Comparison of ENCODE assay signal across 13 cellular contexts in the genomic region with DNA sequence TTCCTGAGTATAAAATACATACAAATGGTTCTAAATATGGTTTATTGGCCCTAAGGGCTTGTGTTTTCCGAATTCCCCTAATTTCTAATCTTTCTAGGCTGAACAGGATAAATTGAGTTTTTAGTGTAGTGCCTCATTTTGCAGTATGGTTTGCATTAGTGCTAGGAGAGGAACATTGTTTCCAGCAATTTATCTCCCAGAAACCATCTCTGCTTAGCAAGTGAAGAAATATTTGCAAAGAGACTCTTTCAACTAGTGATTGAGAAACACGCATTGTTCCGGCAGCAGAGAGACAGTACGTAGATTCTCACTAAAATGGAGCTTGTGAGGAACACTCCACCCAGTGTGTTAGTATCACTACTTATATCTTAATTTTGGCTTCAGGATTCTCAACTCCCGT.
DNase-seq lines count a peak whose midpoint lies in the region; ATAC-seq and TF ChIP-seq lines count a peak whose summit lies in the region.
"Had no signal": no experiment of that assay in that cellular context is flagged by ENCODE, and none has a peak within 500 bp of the region (broad histone marks: within the 10 kb centered on the region; RNA-seq: fewer than 3 reads in every experiment).

No MANE protein-coding gene starts in this region.

- peak in 3 of 4 donors; percentile 8 to 36 (median 23) for ATAC-seq in right lobe of liver
- ATAC-seq in HG03196 (IDR thresholded peaks at IDR 0.05; ENCODE audit: unreplicated experiment) = no peak
- ATAC-seq: foreskin keratinocyte had no signal

- DNase-seq in NOMO-1 treated with dmso at 0.1 percent for 144 hours (lab: John Stamatoyannopoulos, UW; ENCODE audit: unreplicated experiment) (peak; percentile 25), fibroblast of lung (ENCODE audit: low read depth in 2 of 2) (peak; percentile 47 to 55), right lobe of liver (no peak), uterus (no peak), SIG-M5 treated with dmso at 0.1 percent for 504 hours (lab: John Stamatoyannopoulos, UW; ENCODE audit: unreplicated experiment) (no peak), dorsolateral prefrontal cortex (no peak)
- DNase-seq: activated B cell treated with CpG ODN at 0.5 μM for 24 hours; activated naive CD4-positive, alpha-beta T cell treated with anti-CD3 and anti-CD28 coated beads, Interleukin-2, amount 50 U/mL, for 16 hours; foreskin keratinocyte; immature natural killer cell; NCI-H1048; stomach had no signal

- no peaks in the 10 kb centered on the region for H4K20me1 ChIP-seq in fibroblast of lung (ENCODE audit: control insufficient read depth, extremely low read depth, insufficient read depth, low read length)

- H3K4me1 ChIP-seq in fibroblast of lung (ENCODE audit: control insufficient read depth, extremely low read depth, insufficient read depth, low read length) (peaks cover 2% of the 10 kb centered on the region), right lobe of liver (peaks cover 0 to 5% (median 0%) of the 10 kb centered on the region in 4 donors), uterus (peaks cover 0 to 9% of the 10 kb centered on the region in 2 donors)

- no peaks in the 10 kb centered on the region for H3K36me3 ChIP-seq in fibroblast of lung (ENCODE audit: control insufficient read depth, insufficient read depth, low read length)
- no peaks in the 10 kb centered on the region for H3K36me3 ChIP-seq in right lobe of liver
- H3K36me3 ChIP-seq in uterus = no peaks in the 10 kb centered on the region
- H3K36me3 ChIP-seq: stomach had no signal

- H3K4me2 ChIP-seq in fibroblast of lung (ENCODE audit: extremely low read depth, insufficient read depth, low read length) = no peak overlapping the region

- H3K4me3 ChIP-seq in fibroblast of lung (replicated peaks in 1 of 4; ENCODE audit: control extremely low read depth in 1 of 4, insufficient read depth in 1 of 4, low read depth in 3 of 4, low read length in 4 of 4) = no peak overlapping the region
- no peak overlapping the region for H3K4me3 ChIP-seq in right lobe of liver
- H3K4me3 ChIP-seq in uterus = no peak overlapping the region
- H3K4me3 ChIP-seq in dorsolateral prefrontal cortex = no peak overlapping the region
- H3K4me3 ChIP-seq: stomach had no signal

- no peak for TF ChIP-seq CTCF in fibroblast of lung (conservative IDR thresholded peaks at IDR 0.05 in 1 of 2, IDR thresholded peaks at IDR 0.05 in 1 of 2; ENCODE audit: low read depth in 1 of 2, low read length in 2 of 2)
- TF ChIP-seq CTCF in right lobe of liver (IDR thresholded peaks at IDR 0.05) = no peak
- TF ChIP-seq CTCF in uterus (IDR thresholded peaks at IDR 0.05) = no peak
- no peak for TF ChIP-seq CTCF in dorsolateral prefrontal cortex (IDR thresholded peaks at IDR 0.05 in 54 of 56, conservative IDR thresholded peaks at IDR 0.05 in 2 of 56; ENCODE audit: low read depth in 1 of 56, partially characterized antibody in 56 of 56)

- intact Hi-C loops in right lobe of liver (cut with DNase I) (no loop called here), uterus (cut with DNase I; ENCODE audit: low total_unique reads) (no loop called here), dorsolateral prefrontal cortex (cut with DNase I) (no loop called here)

- H3K27ac ChIP-seq in fibroblast of lung (ENCODE audit: insufficient read depth, low read length) = no peak overlapping the region
- peak overlapping the region; percentile 16 to 49 (median 19) for H3K27ac ChIP-seq in right lobe of liver
- peak overlapping the region; percentile 31 to 72 for H3K27ac ChIP-seq in uterus
- H3K27ac ChIP-seq in dorsolateral prefrontal cortex = peak overlapping the region in 2 of 59 donors; percentile 19 to 46
- H3K27ac ChIP-seq: foreskin keratinocyte had no signal

- H3K9ac ChIP-seq in fibroblast of lung (ENCODE audit: insufficient read depth, low read length) = no peak overlapping the region

- WGBS in right lobe of liver (ENCODE audit: insufficient coverage, low coverage, low lambda C conversion rate, missing lambda C conversion rate) = 37% methylated on average over 5 of the region's 5 CpGs

- H2AFZ ChIP-seq in fibroblast of lung (ENCODE audit: low read length) = no peak overlapping the region

- H3K27me3 ChIP-seq in fibroblast of lung (ENCODE audit: control insufficient read depth, insufficient read depth, low read length) (no peaks in the 10 kb centered on the region), right lobe of liver (no peaks in the 10 kb centered on the region), uterus (no peaks in the 10 kb centered on the region), dorsolateral prefrontal cortex (no peaks in the 10 kb centered on the region)
- H3K27me3 ChIP-seq: foreskin keratinocyte, stomach had no signal

- H3K9me3 ChIP-seq in fibroblast of lung (ENCODE audit: control insufficient read depth, insufficient read depth, low read depth, low read length) = no peaks in the 10 kb centered on the region
- no peaks in the 10 kb centered on the region for H3K9me3 ChIP-seq in right lobe of liver
- no peaks in the 10 kb centered on the region for H3K9me3 ChIP-seq in uterus
- H3K9me3 ChIP-seq: stomach had no signal

- TF ChIP-seq POLR2A in right lobe of liver (IDR thresholded peaks at IDR 0.05) (no peak), uterus (IDR thresholded peaks at IDR 0.05) (no peak)

- H3K79me2 ChIP-seq in fibroblast of lung (ENCODE audit: control insufficient read depth, insufficient read depth, low read length) = no peaks in the 10 kb centered on the region

Comparison
In these comparisons a context has a peak if more than half of its experiments do, and no peak if none do; other contexts are left out.
1. DNase-seq: peak in NOMO-1 treated with dmso at 0.1 percent for 144 hours (single experiment) and fibroblast of lung (2 of 2); none in right lobe of liver (0 of 3), uterus (0 of 2), SIG-M5 treated with dmso at 0.1 percent for 504 hours (single experiment) and dorsolateral prefrontal cortex (0 of 10).